21 cellular contexts compared by ENCODE assay signal in the genomic region with DNA sequence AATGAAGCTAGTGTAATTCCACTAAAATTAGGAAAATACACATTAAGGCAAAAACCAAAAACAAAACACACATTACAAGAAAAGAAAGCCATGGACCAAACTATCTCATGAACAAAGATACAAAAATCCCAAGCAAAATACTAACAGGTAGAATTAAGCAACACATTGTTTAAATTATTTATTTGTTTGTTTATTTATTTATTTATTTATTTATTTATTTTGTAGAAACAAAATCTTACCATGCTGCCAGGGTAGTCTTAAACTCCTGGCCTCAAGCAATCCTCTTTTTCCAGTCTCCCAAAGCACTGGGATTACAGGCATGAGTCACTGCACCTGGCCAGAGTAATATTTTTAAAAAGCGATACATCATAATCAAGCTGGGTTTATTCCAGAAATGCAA.
"Had no signal": no experiment of that assay in that cellular context is flagged by ENCODE, and none has a peak within 500 bp of the region (broad histone marks: within the 10 kb centered on the region; RNA-seq: fewer than 3 reads in every experiment).

No MANE protein-coding gene starts in this region.

- H3K36me3 ChIP-seq: MG63, SJCRH30 had no signal

- H3K4me3 ChIP-seq: MG63, SJCRH30 had no signal

- H3K9me3 ChIP-seq: MG63, SJCRH30 had no signal

- H3K27ac ChIP-seq: HL-60, SJCRH30 had no signal

- ATAC-seq: Panc1, SK-N-SH treated with all-trans-retinoic acid at 6 μM for 48 hours had no signal

- H3K27me3 ChIP-seq: MG63, SJCRH30 had no signal

- FAIRE-seq: HTR-8/SVneo had no signal

- DNase-seq: KBM-7, MG63, NCI-H1092, NCI-H1105 treated with DMSO at 0.1 percent for 48 hours, NCI-H1417 treated with DMSO at 0.1 percent for 48 hours, NCI-H146, NCI-H1694 treated with DMSO at 0.1 percent for 48 hours, NCI-H1930, NCI-H2081, NCI-H2107, NCI-H2171, NCI-H226, NCI-H510A, NCI-H524 treated with DMSO at 0.1 percent for 48 hours, NCI-H774, SHP77 treated with DMSO at 0.1 percent for 48 hours, SJCRH30 had no signal
